In genomic region chr7:47979145-47979831, GRCh38 we compare ENCODE assay signal across 8 cellular contexts.
DNase-seq lines count a peak whose midpoint lies in the region; ATAC-seq and TF ChIP-seq lines count a peak whose summit lies in the region.

Gene HUS1 (minus strand): TSS chr7:47979615. CDS start chr7:47979519, 96 bp downstream.

- H3K9me3 ChIP-seq in iPS-18c (ENCODE audit: control insufficient read depth, insufficient read depth, low read length), result no peaks in the 10 kb centered on the region

- peak within 1 kb of the TSS; percentile 78 for H3K27ac ChIP-seq in VCaP
- H3K27ac ChIP-seq in skin epidermis, result peak within 1 kb of the TSS; percentile 69 to 96 (median 88)

- CTCF ChIA-PET in AG04449 (lab: Yijun Ruan, JAX), result interaction anchor here (0.7 to 2.4 kb wide), 11 partner anchors 8 to 179 kb away, joined by 3 to 18 read pairs (median 6); no protein-coding TSS in a partner anchor

- in situ Hi-C loops in T47D (cut with HindIII; ENCODE audit: low pct_unique_long_range_greater_than_20kb, low sequenced_read_pairs), result no loop called here

- POLR2A ChIA-PET in AG04449 (lab: Yijun Ruan, JAX), result no interaction called here

- H3K4me3 ChIP-seq in AG04449 (ENCODE audit: low read depth, low read length) (peak within 1 kb of the TSS; percentile 78), iPS-18c (ENCODE audit: insufficient read depth, low read depth, low read length) (peak within 1 kb of the TSS; percentile 81), skin epidermis (peak within 1 kb of the TSS; percentile 57 to 79 (median 67))

- ATAC-seq in GM18870 (IDR thresholded peaks at IDR 0.05; ENCODE audit: unreplicated experiment) (peak; percentile 91), HG03108 (IDR thresholded peaks at IDR 0.05; ENCODE audit: unreplicated experiment) (peak; percentile 99)

- no peak for DNase-seq in AG04449 (ENCODE audit: low read depth, low spot score)
- peak; percentile 87 for DNase-seq in NCI-H2196 treated with DMSO at 0.1 percent for 48 hours (lab: John Stamatoyannopoulos, UW; ENCODE audit: unreplicated experiment)
- peak; percentile 90 to 94 for DNase-seq in T47D (ENCODE audit: low read depth in 1 of 2, low spot score in 1 of 2)

- TF ChIP-seq CTCF in AG04449 (IDR thresholded peaks at IDR 0.05; ENCODE audit: insufficient read depth, low read length, missing control alignments) (no peak), VCaP (conservative IDR thresholded peaks at IDR 0.05) (no peak)
